8 cellular contexts compared by ENCODE assay signal in genomic region chr1:184075040-184076029, GRCh38. TPM values are rescaled to one million over a fixed set of nuclear protein-coding genes. Genes with fewer than 3 reads are reported as not detected.
DNase-seq lines count a peak whose midpoint lies in the region; ATAC-seq and TF ChIP-seq lines count a peak whose summit lies in the region.

No MANE protein-coding gene starts in this region.

- peak; percentile 80 for TF ChIP-seq CTCF in activated CD8-positive, alpha-beta T cell treated with anti-CD3 and anti-CD28 coated beads for 36 hours (IDR thresholded peaks at IDR 0.05)
- TF ChIP-seq CTCF in heart right ventricle (IDR thresholded peaks at IDR 0.05): peak; percentile 55 to 91 (median 79)
- TF ChIP-seq CTCF in gastrocnemius medialis (IDR thresholded peaks at IDR 0.05 in 4 of 5, conservative IDR thresholded peaks at IDR 0.05 in 1 of 5): peak; percentile 55 to 89 (median 78)

- peaks cover 2% of the 10 kb centered on the region for H3K9me3 Mint-ChIP-seq in activated CD8-positive, alpha-beta T cell treated with anti-CD3 and anti-CD28 coated beads for 36 hours

- H3K36me3 Mint-ChIP-seq in activated CD8-positive, alpha-beta T cell treated with anti-CD3 and anti-CD28 coated beads for 36 hours (ENCODE audit: low read depth): peaks cover 22% of the 10 kb centered on the region

- H3K9me3 ChIP-seq in heart right ventricle: peaks cover 0 to 7% (median 0%) of the 10 kb centered on the region in 11 donors
- no peaks in the 10 kb centered on the region for H3K9me3 ChIP-seq in gastrocnemius medialis

- H3K4me3 ChIP-seq in heart right ventricle (no peak overlapping the region), gastrocnemius medialis (no peak overlapping the region)

- no peak for ATAC-seq in activated CD8-positive, alpha-beta T cell treated with anti-CD3 and anti-CD28 coated beads for 36 hours
- peak; percentile 65 to 91 (median 84) for ATAC-seq in heart right ventricle
- peak; percentile 75 to 81 for ATAC-seq in gastrocnemius medialis
- no peak for ATAC-seq in GM18498 (IDR thresholded peaks at IDR 0.05; ENCODE audit: unreplicated experiment)
- ATAC-seq in GM21723 (IDR thresholded peaks at IDR 0.05; ENCODE audit: unreplicated experiment): no peak

- H3K36me3 ChIP-seq in heart right ventricle: peaks cover 0 to 36% (median 9%) of the 10 kb centered on the region in 9 donors
- no peaks in the 10 kb centered on the region for H3K36me3 ChIP-seq in gastrocnemius medialis

- DNase-seq in D341Med (ENCODE audit: low spot score) (peak; percentile 57), H4 (ENCODE audit: low spot score) (peak; percentile 48), NCI-H2171 (lab: John Stamatoyannopoulos, UW) (peak; percentile 42), heart right ventricle (peak in 1 of 2 donors; percentile 67), gastrocnemius medialis (no peak)
- peak; percentile 22 for DNase-seq in activated CD8-positive, alpha-beta T cell treated with anti-CD3 and anti-CD28 coated beads for 36 hours

- POLR2A ChIA-PET in activated CD8-positive, alpha-beta T cell treated with anti-CD3 and anti-CD28 coated beads for 36 hours (lab: Charles Lee): no interaction called here

- TF ChIP-seq POLR2A in gastrocnemius medialis (IDR thresholded peaks at IDR 0.05): no peak

- H3K27me3 Mint-ChIP-seq in activated CD8-positive, alpha-beta T cell treated with anti-CD3 and anti-CD28 coated beads for 36 hours: no peaks in the 10 kb centered on the region

- 39 to 43% methylated on average over 4 of the region's 4 CpGs for WGBS in heart right ventricle, 2 donors

- CTCF ChIA-PET in activated CD8-positive, alpha-beta T cell treated with anti-CD3 and anti-CD28 coated beads for 36 hours (lab: Charles Lee): interaction anchor here (0.6 to 2.7 kb wide), 5 partner anchors 22 to 589 kb away, joined by 3 to 16 read pairs (median 7); no protein-coding TSS in a partner anchor

- in situ Hi-C loops in gastrocnemius medialis (cut with MboI; ENCODE audit: low sequenced_read_pairs in 4 of 4): loop anchor here (5.0 to 25.0 kb wide), 4 partner anchors 147 to 612 kb away; no protein-coding TSS in a partner anchor

- no peak overlapping the region for H3K27ac Mint-ChIP-seq in activated CD8-positive, alpha-beta T cell treated with anti-CD3 and anti-CD28 coated beads for 36 hours

- intact Hi-C loops in activated CD8-positive, alpha-beta T cell treated with anti-CD3 and anti-CD28 coated beads for 36 hours (cut with micrococcal nuclease): loop anchor here (2.0 kb wide), 1 partner anchor 147 kb away; no protein-coding TSS in a partner anchor
- intact Hi-C loops in heart right ventricle (cut with DNase I): loop anchor here (1.0 to 10.0 kb wide), 16 partner anchors 147 to 619 kb away; partner anchors contain the start of gene C1orf21 (in 2 of the 10)
- intact Hi-C loops in gastrocnemius medialis (cut with DNase I; ENCODE audit: low total_unique reads): loop anchor here (1.0 to 10.0 kb wide), 3 partner anchors 147 to 617 kb away; no protein-coding TSS in a partner anchor

- H3K4me1 ChIP-seq in heart right ventricle (peaks cover 0 to 29% (median 9%) of the 10 kb centered on the region in 9 donors), gastrocnemius medialis (peaks cover 6% of the 10 kb centered on the region in 2 donors)

- H3K27me3 ChIP-seq in heart right ventricle (no peaks in the 10 kb centered on the region), gastrocnemius medialis (no peaks in the 10 kb centered on the region)

- H3K4me3 Mint-ChIP-seq in activated CD8-positive, alpha-beta T cell treated with anti-CD3 and anti-CD28 coated beads for 36 hours: no peak overlapping the region

- H3K27ac ChIP-seq in heart right ventricle (peak overlapping the region in 7 of 10 donors; percentile 2 to 69 (median 46)), gastrocnemius medialis (peak overlapping the region; percentile 4 to 41 (median 34))

- H3K4me1 Mint-ChIP-seq in activated CD8-positive, alpha-beta T cell treated with anti-CD3 and anti-CD28 coated beads for 36 hours (ENCODE audit: low read depth): peaks cover 23% of the 10 kb centered on the region

RNA-seq across cellular contexts. Expression of gene TSEN15, which starts 23.8 kb away (rescaled TPM):
- 80.7 and 88.1 TPM in 2 replicates for total RNA-seq in H4 (2014; rRNA removed; shearing (Covaris generic))
- 10 to 100 TPM; 48.2 to 49.1 TPM for total RNA-seq in activated CD8-positive, alpha-beta T cell treated with anti-CD3 and anti-CD28 coated beads for 36 hours
- total RNA-seq in heart right ventricle (10 to 100 TPM; 19.3 to 31.0 (median 25.2) TPM), gastrocnemius medialis (10 to 100 TPM; 22.8 to 69.6 (median 38.6) TPM)
- 10 to 100 TPM; 21.6 to 31.1 TPM for polyA plus RNA-seq in heart right ventricle

RNA-seq across cellular contexts. Expression of gene COLGALT2, which starts 37.8 kb away (rescaled TPM):
- 0.64 and 1.9 TPM in 2 replicates for total RNA-seq in H4 (2014; rRNA removed; shearing (Covaris generic))
- total RNA-seq in activated CD8-positive, alpha-beta T cell treated with anti-CD3 and anti-CD28 coated beads for 36 hours: 1 to 10 TPM; 1.3 to 1.4 TPM
- 10 to 100 TPM in 1 of 10 donors, 1 to 10 TPM in 9; 1.7 to 10.9 (median 5.1) TPM for total RNA-seq in heart right ventricle
- polyA plus RNA-seq in heart right ventricle: 1 to 10 TPM; 1.4 to 2.2 TPM
- 1 to 10 TPM; 2.0 to 3.6 (median 3.2) TPM for total RNA-seq in gastrocnemius medialis

Comparison
In these comparisons a context has a peak if more than half of its experiments do, and no peak if none do; other contexts are left out.
1. DNase-seq: peak in D341Med (single experiment), H4 (single experiment), NCI-H2171 (single experiment) and activated CD8-positive, alpha-beta T cell treated with anti-CD3 and anti-CD28 coated beads for 36 hours (single experiment); none in gastrocnemius medialis (0 of 2).
2. ATAC-seq: peak in heart right ventricle (8 of 8) and gastrocnemius medialis (2 of 2); none in activated CD8-positive, alpha-beta T cell treated with anti-CD3 and anti-CD28 coated beads for 36 hours (single experiment), GM18498 (single experiment) and GM21723 (single experiment).
3. Peak in every context shown above with its lines, with median percentiles within 50 percentile points of each other: CTCF ChIP-seq.